In genomic region chr18:32176745-32177144, GRCh38 we compare ENCODE assay signal across 4 cellular contexts. TPM values are rescaled to one million over a fixed set of nuclear protein-coding genes. Genes with fewer than 3 reads are reported as not detected.
"Had no signal": no experiment of that assay in that cellular context is flagged by ENCODE, and none has a peak within 500 bp of the region (broad histone marks: within the 10 kb centered on the region; RNA-seq: fewer than 3 reads in every experiment).

No MANE protein-coding gene starts in this region.

RNA-seq across cellular contexts. Expression of gene MEP1B, which starts 13.1 kb away (rescaled TPM):
- total RNA-seq: HepG2, HT-29, HT1080, IMR-90 had no signal
- polyA plus RNA-seq: HepG2, IMR-90 had no signal
